1 cellular context compared by ENCODE assay signal in genomic region chr9:129348890-129349570, GRCh38.
TF ChIP-seq lines count a peak whose summit lies in the region.

No MANE protein-coding gene starts in this region.

TF ChIP-seq in Ishikawa, 13 proteins besides CTCF, POLR2A, EP300 and RAD21 (continued from another document):
- TF ChIP-seq, protein P1, sequence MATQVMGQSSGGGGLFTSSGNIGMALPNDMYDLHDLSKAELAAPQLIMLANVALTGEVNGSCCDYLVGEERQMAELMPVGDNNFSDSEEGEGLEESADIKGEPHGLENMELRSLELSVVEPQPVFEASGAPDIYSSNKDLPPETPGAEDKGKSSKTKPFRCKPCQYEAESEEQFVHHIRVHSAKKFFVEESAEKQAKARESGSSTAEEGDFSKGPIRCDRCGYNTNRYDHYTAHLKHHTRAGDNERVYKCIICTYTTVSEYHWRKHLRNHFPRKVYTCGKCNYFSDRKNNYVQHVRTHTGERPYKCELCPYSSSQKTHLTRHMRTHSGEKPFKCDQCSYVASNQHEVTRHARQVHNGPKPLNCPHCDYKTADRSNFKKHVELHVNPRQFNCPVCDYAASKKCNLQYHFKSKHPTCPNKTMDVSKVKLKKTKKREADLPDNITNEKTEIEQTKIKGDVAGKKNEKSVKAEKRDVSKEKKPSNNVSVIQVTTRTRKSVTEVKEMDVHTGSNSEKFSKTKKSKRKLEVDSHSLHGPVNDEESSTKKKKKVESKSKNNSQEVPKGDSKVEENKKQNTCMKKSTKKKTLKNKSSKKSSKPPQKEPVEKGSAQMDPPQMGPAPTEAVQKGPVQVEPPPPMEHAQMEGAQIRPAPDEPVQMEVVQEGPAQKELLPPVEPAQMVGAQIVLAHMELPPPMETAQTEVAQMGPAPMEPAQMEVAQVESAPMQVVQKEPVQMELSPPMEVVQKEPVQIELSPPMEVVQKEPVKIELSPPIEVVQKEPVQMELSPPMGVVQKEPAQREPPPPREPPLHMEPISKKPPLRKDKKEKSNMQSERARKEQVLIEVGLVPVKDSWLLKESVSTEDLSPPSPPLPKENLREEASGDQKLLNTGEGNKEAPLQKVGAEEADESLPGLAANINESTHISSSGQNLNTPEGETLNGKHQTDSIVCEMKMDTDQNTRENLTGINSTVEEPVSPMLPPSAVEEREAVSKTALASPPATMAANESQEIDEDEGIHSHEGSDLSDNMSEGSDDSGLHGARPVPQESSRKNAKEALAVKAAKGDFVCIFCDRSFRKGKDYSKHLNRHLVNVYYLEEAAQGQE (IDR thresholded peaks at IDR 0.05; ENCODE audit: low read depth) = no peak
- no peak for TF ChIP-seq CEBPB (IDR thresholded peaks at IDR 0.05)
- no peak for TF ChIP-seq FOXM1 (IDR thresholded peaks at IDR 0.05; ENCODE audit: borderline replicate concordance, low read depth)
- 0 out of 2 replicates have a peak, but pooled peaks have one; percentile 16 for TF ChIP-seq ZBTB7A (IDR thresholded peaks at IDR 0.05; ENCODE audit: low read depth)
